Comparison of ENCODE assay signal across 9 cellular contexts in the genomic region with DNA sequence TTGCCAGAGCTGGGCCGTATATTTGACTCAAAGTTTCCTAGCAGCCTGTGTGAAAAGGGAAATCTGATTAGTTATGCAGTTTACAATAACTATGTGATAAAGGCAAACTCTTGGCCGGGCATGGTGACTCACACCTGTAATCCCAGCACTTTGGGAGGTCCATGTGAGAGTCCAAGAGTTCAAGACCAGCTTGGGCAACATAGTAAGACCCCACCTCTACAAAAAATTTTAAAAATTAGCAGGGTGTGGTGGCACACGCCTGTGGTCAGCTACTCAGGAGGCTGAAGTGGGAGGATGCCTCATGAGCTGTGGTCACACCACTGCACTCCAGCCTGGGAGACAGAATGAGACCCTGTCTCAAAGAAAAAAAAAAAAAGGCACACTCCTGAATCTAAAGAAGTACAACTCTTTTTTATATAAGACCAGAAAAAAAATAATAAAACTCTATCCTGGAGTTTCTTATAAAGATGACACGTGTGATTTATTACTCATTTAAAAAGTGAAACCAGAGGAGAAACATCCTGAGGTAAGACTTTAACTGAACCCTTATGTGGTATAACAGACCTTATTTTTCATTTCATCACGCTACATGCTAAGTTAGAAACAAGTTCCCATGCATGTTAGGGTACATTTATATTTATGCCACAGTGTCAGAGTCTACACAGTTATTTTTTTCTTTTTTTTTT. TPM values are rescaled to one million over a fixed set of nuclear protein-coding genes. Genes with fewer than 3 reads are reported as not detected.
A peak's percentile ranks its signal among the peaks of the same experiment; 100 is the strongest.
DNase-seq lines count a peak whose midpoint lies in the region; FAIRE-seq and TF ChIP-seq lines count a peak whose summit lies in the region.
"Had no signal": no experiment of that assay in that cellular context is flagged by ENCODE, and none has a peak within 500 bp of the region (broad histone marks: within the 10 kb centered on the region; RNA-seq: fewer than 3 reads in every experiment).

No MANE protein-coding gene starts in this region.

- no TSS peak for BruUV-seq in OCI-LY7 (replicated peaks; lab: Mats Ljungman, UMichigan)

- no peaks in the 10 kb centered on the region for H3K9me2 ChIP-seq in OCI-LY7 (ENCODE audit: insufficient read depth, low read length)

- H3K27me3 ChIP-seq in bronchial epithelial cell (ENCODE audit: control insufficient read depth, insufficient read depth, low read length) = no peaks in the 10 kb centered on the region
- H3K27me3 ChIP-seq: cardiac muscle cell had no signal

- peak overlapping the region; percentile 4 for H3K4me3 ChIP-seq in OCI-LY7 (ENCODE audit: low read depth, low read length, poor library complexity, severe bottlenecking)
- no peak overlapping the region for H3K4me3 ChIP-seq in bronchial epithelial cell (ENCODE audit: low read depth, low read length)
- H3K4me3 ChIP-seq: cardiac muscle cell had no signal

- TF ChIP-seq CTCF in OCI-LY7 (conservative IDR thresholded peaks at IDR 0.05; ENCODE audit: low read length) (no peak), bronchial epithelial cell (IDR thresholded peaks at IDR 0.05; ENCODE audit: insufficient read depth, low read length, severe bottlenecking) (no peak)

- FAIRE-seq in bronchial epithelial cell (lab: Jason Lieb, UNC) = no peak

- H3K36me3 ChIP-seq in OCI-LY7 (ENCODE audit: insufficient read depth, low read length) (0 out of 2 replicates have a peak, but pooled peaks cover 4% of the 10 kb centered on the region), bronchial epithelial cell (ENCODE audit: control insufficient read depth, insufficient read depth, low read length) (no peaks in the 10 kb centered on the region)
- H3K36me3 ChIP-seq: cardiac muscle cell had no signal

- H3K4me2 ChIP-seq in OCI-LY7 (ENCODE audit: low read length) = peak overlapping the region; percentile 60

- POLR2A ChIA-PET in HEK293T (lab: Yijun Ruan, JAX) = no interaction called here
- POLR2A ChIA-PET in OCI-LY7 (lab: Charles Lee) = interaction anchor here (0.5 to 10.8 kb wide), 11 partner anchors 8 to 98 kb away, joined by 3 to 107 read pairs (median 7); a partner anchor contains a TSS

- peak overlapping the region; percentile 80 for H3K27ac ChIP-seq in OCI-LY7 (ENCODE audit: low read depth, low read length, poor library complexity, severe bottlenecking)
- no peak overlapping the region for H3K27ac ChIP-seq in substantia nigra (ENCODE audit: low read depth, low read length, poor library complexity, severe bottlenecking)
- H3K27ac ChIP-seq: cardiac muscle cell had no signal

- H3K79me2 ChIP-seq in OCI-LY7 (ENCODE audit: insufficient read depth, low read depth, low read length) = no peaks in the 10 kb centered on the region

- DNase-seq in ELR (ENCODE audit: low read depth) (peak; percentile 58), HEK293T (ENCODE audit: extremely low spot score) (no peak), OCI-LY7 (ENCODE audit: low spot score) (no peak), bronchial epithelial cell (ENCODE audit: low read depth) (peak; percentile 15), germinal center (ENCODE audit: low spot score) (no peak), NCI-H2029 treated with DMSO at 0.1 percent for 48 hours (lab: John Stamatoyannopoulos, UW) (no peak), substantia nigra (lab: John Stamatoyannopoulos, UW) (no peak), cardiac septum (ENCODE audit: low spot score) (no peak)

- H3K9me3 ChIP-seq in OCI-LY7 (ENCODE audit: low read length) = no peaks in the 10 kb centered on the region

- H2AFZ ChIP-seq in OCI-LY7 (ENCODE audit: low read length) = peak overlapping the region; percentile 61

- intact Hi-C loops in OCI-LY7 (cut with micrococcal nuclease; ENCODE audit: unreplicated experiment) = no loop called here
- intact Hi-C loops in cardiac septum (cut with DNase I) = no loop called here

- CTCF ChIA-PET in HEK293T (lab: Yijun Ruan, JAX) (interaction anchor here (1.7 kb wide), 1 partner anchor 12 kb away, joined by 6 read pairs; no protein-coding TSS in a partner anchor), OCI-LY7 (lab: Charles Lee; ENCODE audit: unreplicated experiment) (interaction anchor here (1.4 kb wide), 1 partner anchor 8 kb away, joined by 4 read pairs; no protein-coding TSS in a partner anchor)

- H4K20me1 ChIP-seq in OCI-LY7 (ENCODE audit: insufficient read depth, low read length) = no peaks in the 10 kb centered on the region

- H3K4me1 ChIP-seq in OCI-LY7 (ENCODE audit: insufficient read depth, low read length, poor library complexity, severe bottlenecking) = peaks cover 49% of the 10 kb centered on the region

TF ChIP-seq in HEK293T, 16 proteins besides CTCF, POLR2A, EP300 and RAD21:
- TF ChIP-seq, protein P1, sequence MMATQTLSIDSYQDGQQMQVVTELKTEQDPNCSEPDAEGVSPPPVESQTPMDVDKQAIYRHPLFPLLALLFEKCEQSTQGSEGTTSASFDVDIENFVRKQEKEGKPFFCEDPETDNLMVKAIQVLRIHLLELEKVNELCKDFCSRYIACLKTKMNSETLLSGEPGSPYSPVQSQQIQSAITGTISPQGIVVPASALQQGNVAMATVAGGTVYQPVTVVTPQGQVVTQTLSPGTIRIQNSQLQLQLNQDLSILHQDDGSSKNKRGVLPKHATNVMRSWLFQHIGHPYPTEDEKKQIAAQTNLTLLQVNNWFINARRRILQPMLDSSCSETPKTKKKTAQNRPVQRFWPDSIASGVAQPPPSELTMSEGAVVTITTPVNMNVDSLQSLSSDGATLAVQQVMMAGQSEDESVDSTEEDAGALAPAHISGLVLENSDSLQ (IDR thresholded peaks at IDR 0.05) = peak; percentile 54
- TF ChIP-seq FOXA1 (IDR thresholded peaks at IDR 0.05) = no peak

RNA-seq across cellular contexts. Expression of a gene that starts 32.6 kb away (rescaled TPM):
- total RNA-seq in OCI-LY7 (2014; rRNA removed; shearing (Covaris generic)) = 42.2 and 63.0 TPM in 2 replicates
- total RNA-seq in OCI-LY7 (2022) = 95.1 and 108 TPM in 2 replicates
- 174 and 180 TPM in 2 replicates for total RNA-seq in bronchial epithelial cell
- total RNA-seq in cardiac septum = 88.8 TPM

RNA-seq across cellular contexts. Expression of a gene that starts 32.9 kb away (rescaled TPM):
- 1,901 and 3,039 TPM in 2 replicates for total RNA-seq in OCI-LY7 (2014; rRNA removed; shearing (Covaris generic))
- total RNA-seq in OCI-LY7 (2022) (869 and 903 TPM in 2 replicates), bronchial epithelial cell (8,033 and 11,022 TPM in 2 replicates), cardiac septum (452 TPM)

RNA-seq across cellular contexts. Expression of a gene that starts 57.5 kb away (rescaled TPM):
- total RNA-seq in OCI-LY7 (2014; rRNA removed; shearing (Covaris generic)) = 0.49 and 1.9 TPM in 2 replicates
- total RNA-seq in OCI-LY7 (2022) = 1.6 and 1.8 TPM in 2 replicates
- 0.64 and 1.3 TPM in 2 replicates for total RNA-seq in bronchial epithelial cell
- total RNA-seq in cardiac septum = 0.54 TPM
- total RNA-seq: cardiac muscle cell had no signal

Comparison
In these comparisons a context has a peak if more than half of its experiments do, and no peak if none do; other contexts are left out.
1. DNase-seq: peak in ELR (single experiment) and bronchial epithelial cell (single experiment); none in HEK293T (single experiment), OCI-LY7 (single experiment), germinal center (single experiment), NCI-H2029 treated with DMSO at 0.1 percent for 48 hours (single experiment), substantia nigra (0 of 49) and cardiac septum (single experiment).